ENCODE assay signal across 16 cellular contexts in genomic region chr2:64748147-64748546, GRCh38.
DNase-seq lines count a peak whose midpoint lies in the region; ATAC-seq, FAIRE-seq and TF ChIP-seq lines count a peak whose summit lies in the region.
"Had no signal": no experiment of that assay in that cellular context is flagged by ENCODE, and none has a peak within 500 bp of the region (broad histone marks: within the 10 kb centered on the region; RNA-seq: fewer than 3 reads in every experiment).

No MANE protein-coding gene starts in this region.

- H3K27me3 ChIP-seq in CD4-positive, alpha-beta T cell (ENCODE audit: control insufficient read depth, insufficient read depth, low read length) = no peaks in the 10 kb centered on the region
- H3K27me3 ChIP-seq in HCT116 (ENCODE audit: insufficient read depth, low read length) = no peaks in the 10 kb centered on the region
- H3K27me3 ChIP-seq in HepG2 (ENCODE audit: control insufficient read depth in 1 of 2, insufficient read depth in 2 of 2, low read length in 2 of 2) = no peaks in the 10 kb centered on the region; a peak in 1 of 5 replicates

- H3K9me3 Mint-ChIP-seq in CD4-positive, alpha-beta T cell = no peaks in the 10 kb centered on the region
- H3K9me3 Mint-ChIP-seq in activated naive CD8-positive, alpha-beta T cell treated with anti-CD3 and anti-CD28 coated beads, Interleukin-2, amount 50 U/mL, for 24 hours = no peaks in the 10 kb centered on the region

- ATAC-seq in CD4-positive, alpha-beta T cell (ENCODE audit: poor library complexity) = no peak
- no peak for ATAC-seq in HCT116
- no peak for ATAC-seq in activated naive CD8-positive, alpha-beta T cell treated with anti-CD3 and anti-CD28 coated beads, Interleukin-2, amount 50 U/mL, for 24 hours
- no peak for ATAC-seq in HepG2
- no peak for ATAC-seq in HG03039 (IDR thresholded peaks at IDR 0.05; ENCODE audit: unreplicated experiment)
- ATAC-seq in mucosa of descending colon = no peak
- ATAC-seq: sciatic nerve had no signal

- TF ChIP-seq EP300 in HepG2 (IDR thresholded peaks at IDR 0.05; ENCODE audit: low read depth in 2 of 2, low read length in 2 of 2) = no peak
- no peak for TF ChIP-seq EP300 in HepG2 (CRISPR knock-in tag; IDR thresholded peaks at IDR 0.05; ENCODE audit: borderline replicate concordance)

- peaks cover 37% of the 10 kb centered on the region for H3K4me1 Mint-ChIP-seq in CD4-positive, alpha-beta T cell (ENCODE audit: low read depth)
- peaks cover 41% of the 10 kb centered on the region for H3K4me1 Mint-ChIP-seq in activated naive CD8-positive, alpha-beta T cell treated with anti-CD3 and anti-CD28 coated beads, Interleukin-2, amount 50 U/mL, for 24 hours

- H3K4me3 Mint-ChIP-seq in CD4-positive, alpha-beta T cell = no peak overlapping the region
- peak overlapping the region; percentile 96 for H3K4me3 Mint-ChIP-seq in activated naive CD8-positive, alpha-beta T cell treated with anti-CD3 and anti-CD28 coated beads, Interleukin-2, amount 50 U/mL, for 24 hours

- H3K79me2 ChIP-seq in HCT116 (ENCODE audit: insufficient read depth, low read length) (peaks cover 67% of the 10 kb centered on the region), HepG2 (ENCODE audit: insufficient read depth, low read length) (peaks cover 9% of the 10 kb centered on the region)

- BruUV-seq in HCT116 (replicated peaks; lab: Mats Ljungman, UMichigan) = no TSS peak
- BruUV-seq in HepG2 (replicated peaks; lab: Mats Ljungman, UMichigan) = no TSS peak

- H3K9me2 ChIP-seq in HCT116 (ENCODE audit: insufficient read depth) = no peaks in the 10 kb centered on the region

- RAD21 ChIA-PET in HCT116 (lab: Charles Lee; ENCODE audit: low non-redundant PET in 1 of 2, low total read pairs in 2 of 2, uncharacterized antibody in 2 of 2, unreplicated experiment in 2 of 2) = no interaction called here

- WGBS in HepG2 (ENCODE audit: low lambda C conversion rate) = 89% methylated on average over 3 of the region's 3 CpGs

- H3K36me3 ChIP-seq in HCT116 (ENCODE audit: control insufficient read depth in 1 of 2, insufficient read depth in 2 of 2, low read length in 2 of 2) = no peaks in the 10 kb centered on the region
- H3K36me3 ChIP-seq in HepG2 (replicated peaks in 1 of 2; ENCODE audit: control insufficient read depth in 1 of 2, insufficient read depth in 2 of 2, low read length in 2 of 2) = no peaks in the 10 kb centered on the region
- H3K36me3 ChIP-seq in mucosa of descending colon (ENCODE audit: low read depth) = peaks cover 4% of the 10 kb centered on the region

- intact Hi-C loops in CD4-positive, alpha-beta T cell (cut with DNase I, micrococcal nuclease) = no loop called here
- intact Hi-C loops in HCT116 (cut with micrococcal nuclease) = no loop called here
- intact Hi-C loops in HepG2 (cut with micrococcal nuclease; ENCODE audit: unreplicated experiment) = no loop called here
- intact Hi-C loops in mucosa of descending colon (cut with DNase I, micrococcal nuclease) = no loop called here

- no peak for TF ChIP-seq POLR2A in HCT116 (IDR thresholded peaks at IDR 0.05; ENCODE audit: borderline replicate concordance, extremely low read depth, insufficient read depth, insufficient read length)
- no peak for TF ChIP-seq POLR2A in HepG2 (IDR thresholded peaks at IDR 0.05; ENCODE audit: insufficient read depth in 1 of 2, low read depth in 2 of 2, low read length in 2 of 2)
- TF ChIP-seq POLR2A in erythroblast (IDR thresholded peaks at IDR 0.05; ENCODE audit: low read length) = no peak

- peaks cover 26 to 55% of the 10 kb centered on the region in 2 experiments for H3K4me1 ChIP-seq in HCT116 (ENCODE audit: control insufficient read depth in 1 of 2, insufficient read depth in 2 of 2, low read length in 2 of 2)
- peaks cover 49% of the 10 kb centered on the region for H3K4me1 ChIP-seq in HepG2 (ENCODE audit: insufficient read depth, low read length)
- peaks cover 5% of the 10 kb centered on the region for H3K4me1 ChIP-seq in mucosa of descending colon (ENCODE audit: low read depth)

- H3K9ac ChIP-seq in HCT116 (ENCODE audit: low read length) (no peak overlapping the region), HepG2 (ENCODE audit: insufficient read depth, low read depth, low read length) (no peak overlapping the region)

- no peak for TF ChIP-seq RAD21 in HCT116 (IDR thresholded peaks at IDR 0.05; ENCODE audit: low read depth)
- no peak for TF ChIP-seq RAD21 in HepG2 (CRISPR knock-in tag; IDR thresholded peaks at IDR 0.05)

- no peaks in the 10 kb centered on the region for H3K27me3 Mint-ChIP-seq in CD4-positive, alpha-beta T cell
- H3K27me3 Mint-ChIP-seq in activated naive CD8-positive, alpha-beta T cell treated with anti-CD3 and anti-CD28 coated beads, Interleukin-2, amount 50 U/mL, for 24 hours = no peaks in the 10 kb centered on the region

- H4K20me1 ChIP-seq in HCT116 (ENCODE audit: insufficient read depth) (no peaks in the 10 kb centered on the region), HepG2 (ENCODE audit: insufficient read depth, low read length) (no peaks in the 10 kb centered on the region)

- CTCF ChIA-PET in CD4-positive, alpha-beta T cell (lab: Charles Lee) = interaction anchor here (1.6 to 4.2 kb wide), 3 partner anchors 21 to 102 kb away, joined by 6 to 18 read pairs (median 13); partner anchors contain the start of gene SERTAD2
- CTCF ChIA-PET in HCT116 (lab: Charles Lee) = no interaction called here
- CTCF ChIA-PET in HepG2 (lab: Yijun Ruan, JAX; ENCODE audit: low intra/inter-chr PET ratio, low total read pairs) = no interaction called here

- peak overlapping the region; percentile 92 for H3K27ac Mint-ChIP-seq in CD4-positive, alpha-beta T cell
- H3K27ac Mint-ChIP-seq in activated naive CD8-positive, alpha-beta T cell treated with anti-CD3 and anti-CD28 coated beads, Interleukin-2, amount 50 U/mL, for 24 hours = peak overlapping the region; percentile 89

- in situ Hi-C loops in HepG2 (cut with HindIII; ENCODE audit: extremely low pct_ligation_motif_present, low pct_unique_long_range_greater_than_20kb) = no loop called here

- TF ChIP-seq CTCF in CD4-positive, alpha-beta T cell (IDR thresholded peaks at IDR 0.05) = no peak
- TF ChIP-seq CTCF in HCT116 (IDR thresholded peaks at IDR 0.05 in 2 of 3, conservative IDR thresholded peaks at IDR 0.05 in 1 of 3; ENCODE audit: borderline replicate concordance in 1 of 3, insufficient read depth in 1 of 3, low read depth in 2 of 3, low read length in 2 of 3) = no peak
- no peak for TF ChIP-seq CTCF in HepG2 (CRISPR knock-in tag; IDR thresholded peaks at IDR 0.05)
- TF ChIP-seq CTCF in mucosa of descending colon (IDR thresholded peaks at IDR 0.05) = no peak

- FAIRE-seq in HepG2 (lab: Jason Lieb, UNC) = no peak
- no peak for FAIRE-seq in RCC 7860 (lab: Jason Lieb, UNC)
- FAIRE-seq: HTR-8/SVneo had no signal

- no peak for DNase-seq in CD4-positive, alpha-beta T cell
- no peak for DNase-seq in HCT116 (ENCODE audit: low read depth, low spot score)
- no peak for DNase-seq in activated naive CD8-positive, alpha-beta T cell treated with anti-CD3 and anti-CD28 coated beads, Interleukin-2, amount 50 U/mL, for 24 hours
- DNase-seq in HepG2 (ENCODE audit: low spot score) = no peak
- DNase-seq in RCC 7860 (ENCODE audit: low spot score) = no peak
- DNase-seq in erythroblast (lab: John Stamatoyannopoulos, UW) = no peak
- DNase-seq in mucosa of descending colon = no peak
- DNase-seq: activated gamma-delta T cell treated with Interleukin-2 at 50 U/mL for 16 hours; HCEC 1CT; NCI-H2081; NCI-H524; stimulated activated CD4-positive, alpha-beta T cell treated with anti-CD3 and anti-CD28 coated beads, Interleukin-2, amount 100 ng/mL, for 24 hours had no signal

- H3K9me3 ChIP-seq in CD4-positive, alpha-beta T cell (ENCODE audit: control insufficient read depth, low read length) = no peaks in the 10 kb centered on the region
- H3K9me3 ChIP-seq in HCT116 (ENCODE audit: control insufficient read depth in 1 of 2, insufficient read depth in 1 of 2, low read depth in 1 of 2, low read length in 2 of 2) (no peaks in the 10 kb centered on the region), HepG2 (ENCODE audit: low read length) (no peaks in the 10 kb centered on the region), mucosa of descending colon (no peaks in the 10 kb centered on the region)
- H3K9me3 ChIP-seq: Caco-2 had no signal

- H3K4me3 ChIP-seq in HCT116 (replicated peaks in 1 of 2; ENCODE audit: low read depth in 1 of 2, low read length in 2 of 2) (no peak overlapping the region), HepG2 (replicated peaks in 1 of 3; ENCODE audit: insufficient read depth in 1 of 3, low read depth in 2 of 3, low read length in 3 of 3) (no peak overlapping the region), mucosa of descending colon (no peak overlapping the region)

- H3K36me3 Mint-ChIP-seq in CD4-positive, alpha-beta T cell (ENCODE audit: low read depth) = peaks cover 11% of the 10 kb centered on the region
- H3K36me3 Mint-ChIP-seq in activated naive CD8-positive, alpha-beta T cell treated with anti-CD3 and anti-CD28 coated beads, Interleukin-2, amount 50 U/mL, for 24 hours (ENCODE audit: low read depth) = peaks cover 3% of the 10 kb centered on the region

- H3K4me2 ChIP-seq in HCT116 (ENCODE audit: low read length) (peak overlapping the region; percentile 82), HepG2 (ENCODE audit: low read depth, low read length) (peak overlapping the region; percentile 79)

- H3K27ac ChIP-seq in CD4-positive, alpha-beta T cell (ENCODE audit: low read depth, low read length) = no peak overlapping the region
- H3K27ac ChIP-seq in HCT116 (ENCODE audit: low read depth, low read length) = peak overlapping the region; percentile 75; the same call in 1 of the 2 replicates
- H3K27ac ChIP-seq in HepG2 (ENCODE audit: extremely low read length, insufficient read depth, low read length) = peak overlapping the region; percentile 23

- POLR2A ChIA-PET in CD4-positive, alpha-beta T cell (lab: Charles Lee) = interaction anchor here (0.8 to 6.4 kb wide), 5 partner anchors 10 to 104 kb away, joined by 4 to 395 read pairs (median 5); partner anchors contain the start of gene SERTAD2
- POLR2A ChIA-PET in HCT116 (lab: Charles Lee) (interaction anchor here (0.5 to 3.5 kb wide), 4 partner anchors 89 to 112 kb away, joined by 3 to 16 read pairs (median 6); no protein-coding TSS in a partner anchor), HepG2 (lab: Yijun Ruan, JAX) (interaction anchor here (0.7 to 5.6 kb wide), 6 partner anchors 16 to 103 kb away, joined by 3 to 282 read pairs (median 3); partner anchors contain the start of gene SERTAD2)

- H2AFZ ChIP-seq in HCT116 (ENCODE audit: low read depth, low read length, poor library complexity, severe bottlenecking) = no peak overlapping the region
- H2AFZ ChIP-seq in HepG2 (ENCODE audit: low read length) = no peak overlapping the region

TF ChIP-seq in HCT116, 20 proteins besides CTCF, POLR2A, EP300 and RAD21 (continues in another document):
- no peak for TF ChIP-seq MAX (IDR thresholded peaks at IDR 0.05)

TF ChIP-seq in HepG2, 621 proteins besides CTCF, POLR2A, EP300 and RAD21 (continues in another document):
- no peak for TF ChIP-seq ZNF674 (CRISPR knock-in tag; IDR thresholded peaks at IDR 0.05; ENCODE audit: low read depth)
